27 cellular contexts compared by ENCODE assay signal in the genomic region with DNA sequence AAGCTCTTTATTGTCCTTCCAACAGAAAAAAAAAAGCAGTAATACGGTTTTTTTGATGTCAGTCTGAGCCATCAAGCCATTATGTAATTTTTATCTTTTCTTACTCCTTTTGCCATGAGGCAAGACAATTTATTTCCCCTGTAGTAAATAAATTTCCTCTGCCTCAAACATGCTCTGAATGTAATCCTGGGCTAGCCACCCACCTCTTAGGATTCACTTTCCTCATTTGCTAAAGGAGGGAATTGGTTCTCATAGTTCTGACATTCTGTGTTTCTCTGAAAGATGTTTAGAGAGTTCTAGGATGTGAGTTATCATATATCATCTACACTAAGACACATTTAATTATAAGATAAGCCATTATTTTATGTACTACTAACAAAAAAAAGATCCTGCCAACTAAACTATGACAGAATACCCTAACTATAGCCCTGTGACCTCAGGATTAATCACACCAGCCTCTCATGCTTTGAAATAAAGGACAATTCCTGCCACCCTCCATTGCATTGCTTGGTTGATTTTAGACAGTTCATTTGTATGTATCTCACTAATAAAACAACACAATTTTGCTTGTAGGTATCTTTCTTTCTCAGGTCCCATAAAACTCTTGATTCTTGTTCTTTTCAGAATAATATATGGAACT.
"Had no signal": no experiment of that assay in that cellular context is flagged by ENCODE, and none has a peak within 500 bp of the region (broad histone marks: within the 10 kb centered on the region; RNA-seq: fewer than 3 reads in every experiment).

No MANE protein-coding gene starts in this region.

- H3K27ac ChIP-seq: hepatocyte, left ventricle myocardium inferior, sigmoid colon, thyroid gland had no signal

- DNase-seq: activated CD4-positive, alpha-beta T cell treated with anti-CD3 and anti-CD28 coated beads for 36 hours; activated CD4-positive, alpha-beta T cell treated with anti-CD3 and anti-CD28 coated beads, Interleukin-2, amount 50 U/mL, for 4 hours; activated CD8-positive, alpha-beta memory T cell treated with anti-CD3 and anti-CD28 coated beads, Interleukin-2, amount 50 U/mL, for 48 hours; activated effector memory CD4-positive, alpha-beta T cell treated with Interleukin-2 at 50 U/mL for 16 hours; activated naive CD4-positive, alpha-beta T cell treated with anti-CD3 and anti-CD28 coated beads for 36 hours; activated T-cell treated with anti-CD3 and anti-CD28 coated beads, Interleukin-2, amount 50 U/mL, for 4 hours; anterior cingulate cortex; caudate nucleus; dermis blood vessel endothelial cell; effector CD8-positive, alpha-beta T cell; glutamatergic neuron; immature natural killer cell; left ventricle myocardium inferior; naive thymus-derived CD8-positive, alpha-beta T cell; retina; sigmoid colon; stimulated activated CD4-positive, alpha-beta T cell treated with anti-CD3 and anti-CD28 coated beads, Interleukin-2, amount 100 ng/mL, for 48 hours; stimulated activated naive CD4-positive, alpha-beta T cell treated with Interleukin-2 at 50 U/mL for 16 hours; substantia nigra; T-cell; thyroid gland had no signal

- H3K27me3 ChIP-seq: hepatocyte, sigmoid colon, thyroid gland had no signal

- ATAC-seq: activated CD4-positive, alpha-beta T cell treated with anti-CD3 and anti-CD28 coated beads for 36 hours; esophagus mucosa; naive thymus-derived CD8-positive, alpha-beta T cell; T-cell had no signal

- H3K9me3 Mint-ChIP-seq: activated naive CD4-positive, alpha-beta T cell treated with anti-CD3 and anti-CD28 coated beads for 36 hours; activated T-cell treated with anti-CD3 and anti-CD28 coated beads, Interleukin-2, amount 50 U/mL, for 4 hours; brain; immature natural killer cell; naive thymus-derived CD8-positive, alpha-beta T cell; T-cell; T-helper 2 cell treated with Interferon-gamma antibody and Interleukin-4, amounts not matched to agents 5 μg/mL and 100 μg/mL, for 36 hours had no signal

- H3K4me3 Mint-ChIP-seq: activated CD4-positive, alpha-beta T cell treated with anti-CD3 and anti-CD28 coated beads for 36 hours; activated naive CD4-positive, alpha-beta T cell treated with anti-CD3 and anti-CD28 coated beads for 36 hours; brain; immature natural killer cell; naive thymus-derived CD8-positive, alpha-beta T cell; T-cell; T-helper 2 cell treated with Interferon-gamma antibody and Interleukin-4, amounts not matched to agents 5 μg/mL and 100 μg/mL, for 36 hours had no signal

- H3K36me3 Mint-ChIP-seq: brain; immature natural killer cell; naive thymus-derived CD8-positive, alpha-beta T cell; T-cell had no signal

- H3K36me3 ChIP-seq: left ventricle myocardium inferior, sigmoid colon, thyroid gland had no signal

- H3K4me3 ChIP-seq: hepatocyte, left ventricle myocardium inferior, sigmoid colon, smooth muscle cell, thyroid gland had no signal

- H3K27me3 Mint-ChIP-seq: activated CD4-positive, alpha-beta T cell treated with anti-CD3 and anti-CD28 coated beads for 36 hours; naive thymus-derived CD8-positive, alpha-beta T cell; T-cell had no signal

- H3K27ac Mint-ChIP-seq: activated CD4-positive, alpha-beta T cell treated with anti-CD3 and anti-CD28 coated beads for 36 hours; activated naive CD4-positive, alpha-beta T cell treated with anti-CD3 and anti-CD28 coated beads for 36 hours; brain; immature natural killer cell; progenitor cell of endocrine pancreas; T-cell; T-helper 2 cell treated with Interferon-gamma antibody and Interleukin-4, amounts not matched to agents 5 μg/mL and 100 μg/mL, for 36 hours had no signal

- H3K9me3 ChIP-seq: left ventricle myocardium inferior, sigmoid colon, thyroid gland had no signal
